In genomic region chr21:40425981-40426380, GRCh38 we compare ENCODE assay signal across 23 cellular contexts.
DNase-seq lines count a peak whose midpoint lies in the region; ATAC-seq and TF ChIP-seq lines count a peak whose summit lies in the region.
"Had no signal": no experiment of that assay in that cellular context is flagged by ENCODE, and none has a peak within 500 bp of the region (broad histone marks: within the 10 kb centered on the region; RNA-seq: fewer than 3 reads in every experiment).

No MANE protein-coding gene starts in this region.

- TF ChIP-seq EP300 in suprapubic skin (IDR thresholded peaks at IDR 0.05) = no peak

- H3K27me3 ChIP-seq in suprapubic skin = no peaks in the 10 kb centered on the region
- H3K27me3 ChIP-seq: BE2C; BLaER1 treated with 17β-estradiol and CSF1 and Interleukin-3, amounts not matched to agents 10 nM and 100 nM had no signal

- H3K9me3 ChIP-seq in suprapubic skin = peaks cover 1% of the 10 kb centered on the region
- H3K9me3 ChIP-seq: A549, BE2C had no signal

- H3K36me3 ChIP-seq in suprapubic skin = no peaks in the 10 kb centered on the region
- H3K36me3 ChIP-seq: BE2C; BLaER1 treated with 17β-estradiol and CSF1 and Interleukin-3, amounts not matched to agents 10 nM and 100 nM; HAP-1 had no signal

- peak; percentile 26 for DNase-seq in NCI-H345 (lab: John Stamatoyannopoulos, UW)
- DNase-seq in NCI-H345 treated with DMSO at 0.1 percent for 48 hours (lab: John Stamatoyannopoulos, UW; ENCODE audit: unreplicated experiment) = no peak
- DNase-seq in COR-L47 (lab: John Stamatoyannopoulos, UW) = peak; percentile 74
- DNase-seq in NCI-H146 (lab: John Stamatoyannopoulos, UW) = peak; percentile 72
- peak; percentile 87 for DNase-seq in NCI-H748 (lab: John Stamatoyannopoulos, UW; ENCODE audit: unreplicated experiment)
- no peak for DNase-seq in suprapubic skin (ENCODE audit: low spot score in 2 of 2)
- no peak for DNase-seq in DMS153 treated with DMSO at 0.1 percent for 48 hours (lab: John Stamatoyannopoulos, UW; ENCODE audit: unreplicated experiment)
- DNase-seq: 8988T; ACHN; AML-193; BE2C; Calu3; CD4-positive, alpha-beta T cell; CD8-positive, alpha-beta memory T cell; DND-41; GDM1; HFFc6 had no signal

- no peak overlapping the region for H3K27ac ChIP-seq in suprapubic skin
- H3K27ac ChIP-seq: A549; BLaER1 treated with 17β-estradiol and CSF1 and Interleukin-3, amounts not matched to agents 10 nM and 100 nM had no signal

- ATAC-seq in GM21360 (IDR thresholded peaks at IDR 0.05; ENCODE audit: unreplicated experiment) = no peak
- ATAC-seq: A549, GM12878, GM23338 had no signal

- H3K4me3 ChIP-seq in suprapubic skin = no peak overlapping the region
- H3K4me3 ChIP-seq: A549; BLaER1 treated with 17β-estradiol and CSF1 and Interleukin-3, amounts not matched to agents 10 nM and 100 nM; GM12878; GM23338; HAP-1 had no signal

- no peak for TF ChIP-seq POLR2A in suprapubic skin (IDR thresholded peaks at IDR 0.05)

- WGBS in suprapubic skin = 0% methylated on average over 1 of the region's 1 CpG

- no peaks in the 10 kb centered on the region for H3K4me1 ChIP-seq in suprapubic skin
- H3K4me1 ChIP-seq: A549; BE2C; BLaER1 treated with 17β-estradiol and CSF1 and Interleukin-3, amounts not matched to agents 10 nM and 100 nM; HAP-1 had no signal

- TF ChIP-seq CTCF in suprapubic skin (IDR thresholded peaks at IDR 0.05) = no peak

Comparison
In these comparisons a context has a peak if more than half of its experiments do, and no peak if none do; other contexts are left out.
1. DNase-seq: peak in NCI-H345 (single experiment), COR-L47 (single experiment), NCI-H146 (single experiment) and NCI-H748 (single experiment); none in NCI-H345 treated with DMSO at 0.1 percent for 48 hours (single experiment), suprapubic skin (0 of 2) and DMS153 treated with DMSO at 0.1 percent for 48 hours (single experiment).